22 cellular contexts compared by ENCODE assay signal in genomic region chr22:28597665-28598064, GRCh38.
"Had no signal": no experiment of that assay in that cellular context is flagged by ENCODE, and none has a peak within 500 bp of the region (broad histone marks: within the 10 kb centered on the region; RNA-seq: fewer than 3 reads in every experiment).

No MANE protein-coding gene starts in this region.

- H3K36me3 ChIP-seq: SJSA1 had no signal

- H3K9ac ChIP-seq: KMS-11 had no signal

- H3K4me3 ChIP-seq: SJSA1, SK-N-MC had no signal

- H3K27me3 ChIP-seq: SJSA1 had no signal

- DNase-seq: Kasumi-1, MV-4-11, NCI-H1092, NCI-H1105 treated with DMSO at 0.1 percent for 48 hours, NCI-H1417 treated with DMSO at 0.1 percent for 48 hours, NCI-H146, NCI-H1694 treated with DMSO at 0.1 percent for 48 hours, NCI-H1930, NCI-H2081, NCI-H2107, NCI-H2227 treated with DMSO at 0.1 percent for 48 hours, NCI-H524 treated with DMSO at 0.1 percent for 48 hours, NCI-H69, Right ventricle myocardium superior, RPMI8226, SIG-M5, T-helper 1 cell, T-helper 17 cell had no signal

- ATAC-seq: T-helper 17 cell had no signal

- FAIRE-seq: RCC 7860 had no signal

- H3K4me2 ChIP-seq: KMS-11 had no signal

- H3K4me1 ChIP-seq: SJSA1 had no signal

- H3K27ac ChIP-seq: KMS-11, SJSA1, SK-N-MC had no signal

- H3K9me3 ChIP-seq: SJSA1 had no signal
